ENCODE assay signal across 14 cellular contexts in the genomic region with DNA sequence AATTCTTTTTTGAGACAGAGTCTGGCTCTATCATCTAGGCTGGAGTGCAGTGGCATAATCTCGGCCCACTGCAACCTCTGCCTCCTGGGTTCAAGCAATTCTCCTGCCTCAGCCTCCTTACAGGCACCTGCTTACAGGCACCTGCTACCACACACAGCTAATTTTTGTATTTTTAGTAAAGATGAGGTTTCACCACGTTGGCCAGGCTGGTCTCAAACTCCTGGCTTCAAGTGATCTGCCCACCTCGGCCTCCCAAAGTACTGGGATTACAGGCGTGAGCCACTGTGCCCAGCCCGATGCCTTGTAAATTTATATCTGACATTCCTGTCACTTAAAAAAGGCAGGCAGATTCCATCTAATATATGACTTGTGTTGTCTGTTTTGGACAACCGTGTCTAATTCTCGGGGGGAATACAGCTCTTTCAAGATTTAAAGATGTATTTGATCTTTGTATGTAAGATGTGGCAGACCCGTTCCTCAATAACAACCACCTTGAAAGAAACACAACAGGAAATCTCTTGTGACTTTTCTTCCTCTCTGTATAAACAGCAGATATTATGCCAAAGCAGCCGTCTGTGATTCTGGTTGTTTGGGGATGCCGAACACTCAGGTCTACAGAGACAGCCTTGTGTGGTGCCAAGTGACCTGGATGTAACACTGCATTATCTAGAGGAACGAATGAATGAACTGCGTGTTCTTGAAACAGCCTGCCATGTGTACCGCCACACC. TPM values are rescaled to one million over a fixed set of nuclear protein-coding genes. Genes with fewer than 3 reads are reported as not detected.
A peak's percentile ranks its signal among the peaks of the same experiment; 100 is the strongest.
DNase-seq lines count a peak whose midpoint lies in the region; ATAC-seq, FAIRE-seq and TF ChIP-seq lines count a peak whose summit lies in the region.
"Not testable (repeated sequence)": the region's sequence is repeated elsewhere in the genome, so short reads cannot be mapped to it uniquely, and the experiment has no call there.
"Had no signal": no experiment of that assay in that cellular context is flagged by ENCODE, and none has a peak within 500 bp of the region (broad histone marks: within the 10 kb centered on the region; RNA-seq: fewer than 3 reads in every experiment).

No MANE protein-coding gene starts in this region.

- CTCF ChIA-PET in HEK293 (lab: Yijun Ruan, JAX), result not testable (repeated sequence)
- CTCF ChIA-PET in activated CD8-positive, alpha-beta T cell treated with anti-CD3 and anti-CD28 coated beads for 36 hours (lab: Charles Lee), result interaction anchor here (1.0 to 1.3 kb wide), 3 partner anchors 11 to 68 kb away, joined by 3 to 4 read pairs (median 4); no protein-coding TSS in a partner anchor
- CTCF ChIA-PET in K562 (lab: Yijun Ruan, JAX; ENCODE audit: low intra/inter-chr PET ratio), result interaction anchor here (0.6 kb wide), 1 partner anchor 11 kb away, joined by 3 read pairs; no protein-coding TSS in a partner anchor

- H3K27ac ChIP-seq in BLaER1 treated with 17β-estradiol and CSF1 and Interleukin-3, amounts not matched to agents 10 nM and 100 nM, result peak overlapping the region in 2 of 11 experiments; percentile 3 to 17; a peak in 3 of 22 replicates
- not testable (repeated sequence) for H3K27ac ChIP-seq in HEK293 (ENCODE audit: extremely low read depth, low read depth, low read length); K562 (ENCODE audit: extremely low read depth, low read depth, low read length)
- H3K27ac ChIP-seq in spleen, result peak overlapping the region; percentile 28 to 82 (median 72)

- H3K4me3 ChIP-seq in BLaER1 treated with 17β-estradiol and CSF1 and Interleukin-3, amounts not matched to agents 10 nM and 100 nM; HEK293 (ENCODE audit: low read depth, low read length); K562; spleen: not testable (repeated sequence)

- not testable (repeated sequence) for TF ChIP-seq RAD21 in K562 (CRISPR knock-in tag; conservative IDR thresholded peaks at IDR 0.05 in 1 of 2, IDR thresholded peaks at IDR 0.05 in 1 of 2)

- H3K4me1 Mint-ChIP-seq in T-helper 17 cell, result peaks cover 40% of the 10 kb centered on the region
- peaks cover 29% of the 10 kb centered on the region for H3K4me1 Mint-ChIP-seq in activated CD8-positive, alpha-beta T cell treated with anti-CD3 and anti-CD28 coated beads for 36 hours (ENCODE audit: low read depth)
- H3K4me1 Mint-ChIP-seq in effector memory CD8-positive, alpha-beta T cell (ENCODE audit: low read depth in 2 of 2), result not testable (repeated sequence)

- H3K27me3 Mint-ChIP-seq in T-helper 17 cell; activated CD8-positive, alpha-beta T cell treated with anti-CD3 and anti-CD28 coated beads for 36 hours; effector memory CD8-positive, alpha-beta T cell: not testable (repeated sequence)

- POLR2A ChIA-PET in HEK293 (lab: Yijun Ruan, JAX); K562 (lab: Yijun Ruan, JAX): not testable (repeated sequence)
- POLR2A ChIA-PET in activated CD8-positive, alpha-beta T cell treated with anti-CD3 and anti-CD28 coated beads for 36 hours (lab: Charles Lee), result interaction anchor here (1.6 kb wide), 1 partner anchor 11 kb away, joined by 5 read pairs; no protein-coding TSS in a partner anchor

- intact Hi-C loops in activated CD8-positive, alpha-beta T cell treated with anti-CD3 and anti-CD28 coated beads for 36 hours (cut with micrococcal nuclease); K562 (cut with micrococcal nuclease); spleen (cut with DNase I; ENCODE audit: low total_unique reads): not testable (repeated sequence)

- H2AFZ ChIP-seq in K562 (ENCODE audit: low read depth, low read length), result not testable (repeated sequence)

- ATAC-seq in T-helper 17 cell, result peak; percentile 83
- ATAC-seq in activated CD8-positive, alpha-beta T cell treated with anti-CD3 and anti-CD28 coated beads for 36 hours, result peak; percentile 29
- not testable (repeated sequence) for ATAC-seq in K562
- peak; percentile 88 for ATAC-seq in effector memory CD8-positive, alpha-beta T cell (replicated peaks)

- H3K9me3 Mint-ChIP-seq in activated CD8-positive, alpha-beta T cell treated with anti-CD3 and anti-CD28 coated beads for 36 hours; effector memory CD8-positive, alpha-beta T cell: not testable (repeated sequence)

- not testable (repeated sequence) for TF ChIP-seq EP300 in K562 (IDR thresholded peaks at IDR 0.05; ENCODE audit: low read length)

- H3K9ac ChIP-seq in BLaER1 treated with 17β-estradiol and CSF1 and Interleukin-3, amounts not matched to agents 10 nM and 100 nM; K562 (ENCODE audit: insufficient read depth in 1 of 2, low read depth in 2 of 2, low read length in 2 of 2): not testable (repeated sequence)

- in situ Hi-C loops in K562 (cut with MboI), result not testable (repeated sequence)

- H3K27me3 ChIP-seq in BLaER1 treated with 17β-estradiol and CSF1 and Interleukin-3, amounts not matched to agents 10 nM and 100 nM; K562 (ENCODE audit: control insufficient read depth in 2 of 2, insufficient read depth in 2 of 2, low read length in 2 of 2); spleen (replicated peaks in 1 of 7): not testable (repeated sequence)

- DNase-seq in T-helper 17 cell; activated CD8-positive, alpha-beta T cell treated with anti-CD3 and anti-CD28 coated beads for 36 hours; K562 (ENCODE audit: extremely low read depth in 1 of 4, low spot score in 3 of 4); spleen: not testable (repeated sequence)
- DNase-seq in activated gamma-delta T cell treated with Interleukin-2 at 50 U/mL for 16 hours, result peak; percentile 35
- DNase-seq in effector memory CD8-positive, alpha-beta T cell, result peak in 1 of 3 experiments; percentile 10

- 41% methylated on average over 11 of the region's 13 CpGs for WGBS in K562 (ENCODE audit: insufficient coverage, low coverage, missing lambda C conversion rate)
- WGBS in spleen, 5 donors, result 43 to 50% (median 46%) methylated on average over 13 of the region's 13 CpGs

- not testable (repeated sequence) for H4K20me1 ChIP-seq in BLaER1 treated with 17β-estradiol and CSF1 and Interleukin-3, amounts not matched to agents 10 nM and 100 nM; K562 (replicated peaks; ENCODE audit: control insufficient read depth, insufficient read depth, low read length)

- TF ChIP-seq POLR2A in K562 (conservative IDR thresholded peaks at IDR 0.05); spleen (IDR thresholded peaks at IDR 0.05): not testable (repeated sequence)

- not testable (repeated sequence) for H3K9me3 ChIP-seq in BLaER1 treated with 17β-estradiol and CSF1 and Interleukin-3, amounts not matched to agents 10 nM and 100 nM (replicated peaks in 1 of 11); HEK293 (ENCODE audit: control insufficient read depth, insufficient read depth, low read depth, low read length); T-helper 17 cell (ENCODE audit: control insufficient read depth, low read length, poor library complexity, severe bottlenecking); K562 (replicated peaks; ENCODE audit: control insufficient read depth, insufficient read depth, low read depth, low read length); spleen

- not testable (repeated sequence) for H3K36me3 Mint-ChIP-seq in T-helper 17 cell (ENCODE audit: low read depth); activated CD8-positive, alpha-beta T cell treated with anti-CD3 and anti-CD28 coated beads for 36 hours (ENCODE audit: low read depth); effector memory CD8-positive, alpha-beta T cell (ENCODE audit: insufficient read depth)

- H3K27ac Mint-ChIP-seq in T-helper 17 cell, result peak overlapping the region; percentile 97
- peak overlapping the region; percentile 56 for H3K27ac Mint-ChIP-seq in activated CD8-positive, alpha-beta T cell treated with anti-CD3 and anti-CD28 coated beads for 36 hours
- H3K27ac Mint-ChIP-seq in effector memory CD8-positive, alpha-beta T cell, result peak overlapping the region in 1 of 2 donors; percentile 67

- FAIRE-seq in K562 (lab: Jason Lieb, UNC), result not testable (repeated sequence)

- H3K9me1 ChIP-seq in K562 (ENCODE audit: control insufficient read depth, insufficient read depth, low read length), result not testable (repeated sequence)

- H3K79me2 ChIP-seq in K562 (ENCODE audit: control insufficient read depth, insufficient read depth, low read length), result not testable (repeated sequence)

- BruUV-seq in K562 (replicated peaks; lab: Mats Ljungman, UMichigan), result not testable (repeated sequence)

- not testable (repeated sequence) for TF ChIP-seq CTCF in HEK293 (tag by site-specific recombination; IDR thresholded peaks at IDR 0.05); activated CD8-positive, alpha-beta T cell treated with anti-CD3 and anti-CD28 coated beads for 36 hours (IDR thresholded peaks at IDR 0.05); K562 (IDR thresholded peaks at IDR 0.05 in 2 of 3, conservative IDR thresholded peaks at IDR 0.05 in 1 of 3; ENCODE audit: insufficient read depth in 2 of 3, low read depth in 1 of 3, low read length in 3 of 3); spleen (IDR thresholded peaks at IDR 0.05 in 8 of 11, conservative IDR thresholded peaks at IDR 0.05 in 3 of 11)

- peak overlapping the region; percentile 31 to 66 (median 58) for H3K4me2 ChIP-seq in BLaER1 treated with 17β-estradiol and CSF1 and Interleukin-3, amounts not matched to agents 10 nM and 100 nM
- H3K4me2 ChIP-seq in K562 (ENCODE audit: insufficient read depth, low read length), result not testable (repeated sequence)

- H3K4me1 ChIP-seq in BLaER1 treated with 17β-estradiol and CSF1 and Interleukin-3, amounts not matched to agents 10 nM and 100 nM, result peaks cover 16 to 34% (median 28%) of the 10 kb centered on the region in 10 experiments
- not testable (repeated sequence) for H3K4me1 ChIP-seq in HEK293 (ENCODE audit: control insufficient read depth, insufficient read depth, low read length); K562 (replicated peaks in 1 of 2; ENCODE audit: control insufficient read depth in 2 of 2, insufficient read depth in 2 of 2, low read length in 2 of 2)
- peaks cover 0 to 22% (median 7%) of the 10 kb centered on the region in 6 donors for H3K4me1 ChIP-seq in spleen

- H3K36me3 ChIP-seq in BLaER1 treated with 17β-estradiol and CSF1 and Interleukin-3, amounts not matched to agents 10 nM and 100 nM; HEK293 (ENCODE audit: control insufficient read depth in 2 of 2, insufficient read depth in 1 of 2, low read length in 2 of 2); K562 (ENCODE audit: control insufficient read depth, insufficient read depth, low read length): not testable (repeated sequence)
- H3K36me3 ChIP-seq in spleen, result peaks cover 0 to 28% (median 0%) of the 10 kb centered on the region in 6 donors

- peak overlapping the region; percentile 77 for H3K4me3 Mint-ChIP-seq in T-helper 17 cell
- not testable (repeated sequence) for H3K4me3 Mint-ChIP-seq in activated CD8-positive, alpha-beta T cell treated with anti-CD3 and anti-CD28 coated beads for 36 hours; effector memory CD8-positive, alpha-beta T cell

RNA-seq across cellular contexts. Expression of gene OCM, which starts 46.4 kb away (rescaled TPM):
- 1 to 10 TPM; 2.8 to 3.6 TPM for total RNA-seq in T-helper 17 cell
- total RNA-seq in activated CD8-positive, alpha-beta T cell treated with anti-CD3 and anti-CD28 coated beads for 36 hours, result not detected
- total RNA-seq in K562 (2011; cell fraction: chromatin; rRNA removed; ENCODE audit: low replicate concordance), result not detected in 2 replicates
- total RNA-seq in K562 (2011; cell fraction: nucleolus; rRNA removed), result not detected in 2 replicates
- not detected in 2 replicates for total RNA-seq in K562 (2011; cell fraction: nucleoplasm; rRNA removed)
- not detected in 2 replicates for total RNA-seq in K562 (2014; rRNA removed)
- total RNA-seq in K562 (2014; rRNA removed; fragmentation: Illumina TruSeq; extraction: Trizol), result not detected in 2 replicates
- not detected in 2 replicates for total RNA-seq in K562 (2015; rRNA removed; fragmentation: Illumina TruSeq; extraction: Trizol)
- total RNA-seq in K562 (2021), result not detected in 2 replicates
- polyA plus RNA-seq in K562 (2011; rRNA removed), result not detected in 2 replicates
- polyA plus RNA-seq in K562 (2011; cell fraction: cytosol; rRNA removed), result not detected in 2 replicates
- polyA plus RNA-seq in K562 (2011; cell fraction: nucleus; rRNA removed), result not detected in 2 replicates
- not detected in 2 replicates for polyA plus RNA-seq in K562 (2012)
- not detected in 2 replicates for polyA plus RNA-seq in K562 (2014; fragmentation: Illumina TruSeq; extraction: Trizol)
- polyA plus RNA-seq in K562 (2014; fragmentation: Nextera tagmentation; extraction: Ambion mirVana), result not detected
- polyA plus RNA-seq in K562 (2014; rRNA removed), result not detected in 2 replicates
- not detected in 2 replicates for polyA minus RNA-seq in K562 (2011; rRNA and poly(A)+ RNA removed)
- polyA minus RNA-seq in K562 (2011; cell fraction: cytosol; rRNA and poly(A)+ RNA removed), result not detected in 2 replicates
- not detected in 2 replicates for polyA minus RNA-seq in K562 (2011; cell fraction: nucleus; rRNA and poly(A)+ RNA removed)
- total RNA-seq in spleen, result 1 to 10 TPM in 1 of 7 donors, under 1 TPM in 3, not detected in 3; 0.70 to 1.1 (median 0.85) TPM
- 1 to 10 TPM; 1.1 to 2.9 (median 1.8) TPM for polyA plus RNA-seq in spleen
- total RNA-seq: Calu3, G401, H9, HepG2, NCI-H460, PC-9 had no signal
- polyA plus RNA-seq: HepG2 had no signal

RNA-seq across cellular contexts. Expression of gene RNF216, which starts 52.8 kb away (rescaled TPM):
- total RNA-seq in T-helper 17 cell (10 to 100 TPM; 74.1 to 74.7 TPM), K562 (2014; rRNA removed) (18.9 and 19.1 TPM in 2 replicates), K562 (2014; rRNA removed; fragmentation: Illumina TruSeq; extraction: Trizol) (23.4 and 24.0 TPM in 2 replicates), K562 (2015; rRNA removed; fragmentation: Illumina TruSeq; extraction: Trizol) (25.5 and 27.0 TPM in 2 replicates), K562 (2021) (30.6 and 31.5 TPM in 2 replicates), spleen (10 to 100 TPM; 45.4 to 65.1 (median 53.6) TPM)
- total RNA-seq in activated CD8-positive, alpha-beta T cell treated with anti-CD3 and anti-CD28 coated beads for 36 hours, result 10 to 100 TPM; 46.2 to 48.0 TPM
- 121 and 161 TPM in 2 replicates for total RNA-seq in K562 (2011; cell fraction: chromatin; rRNA removed; ENCODE audit: low replicate concordance)
- total RNA-seq in K562 (2011; cell fraction: nucleolus; rRNA removed), result 71.5 and 73.4 TPM in 2 replicates
- total RNA-seq in K562 (2011; cell fraction: nucleoplasm; rRNA removed), result 64.7 and 80.1 TPM in 2 replicates
- polyA plus RNA-seq in K562 (2011; rRNA removed) (31.3 and 35.0 TPM in 2 replicates), K562 (2014; fragmentation: Illumina TruSeq; extraction: Trizol) (24.7 and 25.5 TPM in 2 replicates), K562 (2014; fragmentation: Nextera tagmentation; extraction: Ambion mirVana) (1 to 10 TPM; 5.0 to 8.8 TPM), K562 (2014; rRNA removed) (28.6 and 32.1 TPM in 2 replicates), spleen (10 to 100 TPM in 2 of 3 donors, 1 to 10 TPM in 1; 10.0 to 18.3 (median 15.1) TPM)
- polyA plus RNA-seq in K562 (2011; cell fraction: cytosol; rRNA removed), result 17.2 and 17.8 TPM in 2 replicates
- 91.1 and 92.7 TPM in 2 replicates for polyA plus RNA-seq in K562 (2011; cell fraction: nucleus; rRNA removed)
- polyA plus RNA-seq in K562 (2012), result 19.2 and 26.1 TPM in 2 replicates
- 48.7 and 53.2 TPM in 2 replicates for polyA minus RNA-seq in K562 (2011; rRNA and poly(A)+ RNA removed)
- polyA minus RNA-seq in K562 (2011; cell fraction: cytosol; rRNA and poly(A)+ RNA removed), result 20.9 and 22.3 TPM in 2 replicates
- 38.4 and 70.9 TPM in 2 replicates for polyA minus RNA-seq in K562 (2011; cell fraction: nucleus; rRNA and poly(A)+ RNA removed)
